ENCODE assay signal across 8 cellular contexts in genomic region chr10:100009283-100009792, GRCh38. TPM values are rescaled to one million over a fixed set of nuclear protein-coding genes. Genes with fewer than 3 reads are reported as not detected.
DNase-seq lines count a peak whose midpoint lies in the region; ATAC-seq and TF ChIP-seq lines count a peak whose summit lies in the region.

No MANE protein-coding gene starts in this region.

- H3K36me3 ChIP-seq in CD8-positive, alpha-beta T cell (ENCODE audit: insufficient read depth, low read length) = no peaks in the 10 kb centered on the region
- no peaks in the 10 kb centered on the region for H3K36me3 ChIP-seq in OCI-LY3 (replicated peaks; ENCODE audit: low read depth, low read length)
- H3K36me3 ChIP-seq in liver (ENCODE audit: control insufficient read depth in 4 of 4, insufficient read depth in 3 of 4, low read depth in 1 of 4, low read length in 3 of 4) = no peaks in the 10 kb centered on the region
- no peaks in the 10 kb centered on the region for H3K36me3 ChIP-seq in suprapubic skin

- no peak overlapping the region for H3K27ac Mint-ChIP-seq in CD8-positive, alpha-beta T cell

- peak overlapping the region; percentile 92 for H3K4me2 ChIP-seq in OCI-LY3 (ENCODE audit: low read length)

- peak overlapping the region; percentile 82 for H3K4me3 Mint-ChIP-seq in CD8-positive, alpha-beta T cell

- H3K9ac ChIP-seq in OCI-LY3 (ENCODE audit: low read length) (peak overlapping the region; percentile 66), liver (ENCODE audit: low read depth in 1 of 2, low read length in 2 of 2) (peak overlapping the region; percentile 24 to 79)

- CTCF ChIA-PET in CD8-positive, alpha-beta T cell (lab: Charles Lee) = interaction anchor here (0.6 to 10.0 kb wide), 29 partner anchors 10 to 277 kb away, joined by 3 to 124 read pairs (median 3); partner anchors contain the start of genes COX15 and CUTC

- intact Hi-C loops in CD8-positive, alpha-beta T cell (cut with DNase I, micrococcal nuclease) = loop anchor here (2.0 to 10.0 kb wide), 7 partner anchors 15 to 1562 kb away; partner anchors contain the start of genes ERLIN1 (in 2 of the 2), COX15 (in 1 of the 2), CUTC (in 1 of the 2) and HIF1AN (in 1 of the 2)

- no peaks in the 10 kb centered on the region for H3K27me3 Mint-ChIP-seq in CD8-positive, alpha-beta T cell (ENCODE audit: low read depth)

- H4K20me1 ChIP-seq in OCI-LY3 (ENCODE audit: insufficient read depth, low read length) = no peaks in the 10 kb centered on the region

- H3K27ac ChIP-seq in CD8-positive, alpha-beta T cell (ENCODE audit: low read depth, low read length) = peak overlapping the region; percentile 40
- H3K27ac ChIP-seq in OCI-LY3 (ENCODE audit: low read length) (no peak overlapping the region), liver (ENCODE audit: low read depth in 1 of 2, low read length in 2 of 2) (peak overlapping the region; percentile 75), suprapubic skin (peak overlapping the region; percentile 92)

- WGBS in liver = under 1% methylated on average over 45 of the region's 45 CpGs
- WGBS in suprapubic skin = 0% methylated on average over 9 of the region's 45 CpGs

- no peak for TF ChIP-seq EP300 in suprapubic skin (IDR thresholded peaks at IDR 0.05)

- DNase-seq in CD8-positive, alpha-beta T cell = peak in 1 of 7 experiments; percentile 53
- DNase-seq in cerebellum (ENCODE audit: low spot score) (peak; percentile 53), suprapubic skin (ENCODE audit: low spot score in 2 of 2) (no peak), NCI-H1436 treated with DMSO at 0.1 percent for 48 hours (lab: John Stamatoyannopoulos, UW) (no peak)

- peak in 1 of 2 donors; percentile 29 for TF ChIP-seq RAD21 in liver (IDR thresholded peaks at IDR 0.05)

- H3K36me3 Mint-ChIP-seq in CD8-positive, alpha-beta T cell = peaks cover 2% of the 10 kb centered on the region

- peaks cover 45% of the 10 kb centered on the region for H3K4me1 Mint-ChIP-seq in CD8-positive, alpha-beta T cell (ENCODE audit: low read depth)

- TF ChIP-seq CTCF in CD8-positive, alpha-beta T cell (IDR thresholded peaks at IDR 0.05) = no peak
- TF ChIP-seq CTCF in OCI-LY3 (IDR thresholded peaks at IDR 0.05; ENCODE audit: low read depth, low read length) (peak; percentile 33; the same call in 1 of the 2 replicates), liver (IDR thresholded peaks at IDR 0.05; ENCODE audit: low read depth, low read length, missing input control) (peak; percentile 17), suprapubic skin (IDR thresholded peaks at IDR 0.05) (no peak)

- no peaks in the 10 kb centered on the region for H3K9me3 Mint-ChIP-seq in CD8-positive, alpha-beta T cell

- no peak for TF ChIP-seq POLR2A in suprapubic skin (IDR thresholded peaks at IDR 0.05)

- H3K4me1 ChIP-seq in CD8-positive, alpha-beta T cell (ENCODE audit: insufficient read depth, low read length) = peaks cover 17% of the 10 kb centered on the region
- H3K4me1 ChIP-seq in OCI-LY3 (ENCODE audit: low read length) (peaks cover 21% of the 10 kb centered on the region), liver (ENCODE audit: control insufficient read depth in 4 of 4, insufficient read depth in 4 of 4, low read length in 3 of 4) (peaks cover 6 to 42% (median 29%) of the 10 kb centered on the region in 4 donors), suprapubic skin (peaks cover 42% of the 10 kb centered on the region)

- peak overlapping the region; percentile 68 for H3K4me3 ChIP-seq in CD8-positive, alpha-beta T cell (ENCODE audit: low read depth, low read length)
- H3K4me3 ChIP-seq in OCI-LY3 (ENCODE audit: low read length) (peak overlapping the region; percentile 99), liver (ENCODE audit: low read depth in 1 of 3, low read length in 3 of 3) (peak overlapping the region; percentile 75 to 97 (median 86)), suprapubic skin (peak overlapping the region; percentile 63)

- no peaks in the 10 kb centered on the region for H3K9me3 ChIP-seq in CD8-positive, alpha-beta T cell (ENCODE audit: low read length)
- H3K9me3 ChIP-seq in OCI-LY3 (ENCODE audit: insufficient read depth, low read length) (no peaks in the 10 kb centered on the region), liver (ENCODE audit: control insufficient read depth in 4 of 4, low read length in 3 of 4) (no peaks in the 10 kb centered on the region), suprapubic skin (no peaks in the 10 kb centered on the region)

- peak overlapping the region; percentile 93 for H2AFZ ChIP-seq in OCI-LY3 (ENCODE audit: low read depth, low read length)

- ATAC-seq in CD8-positive, alpha-beta T cell = peak; percentile 70
- ATAC-seq in GM18867 (IDR thresholded peaks at IDR 0.05; ENCODE audit: unreplicated experiment) (peak; percentile 55), HG03039 (IDR thresholded peaks at IDR 0.05; ENCODE audit: unreplicated experiment) (peak; percentile 46)

- no peaks in the 10 kb centered on the region for H3K79me2 ChIP-seq in OCI-LY3 (ENCODE audit: low read length)

- no peaks in the 10 kb centered on the region for H3K27me3 ChIP-seq in CD8-positive, alpha-beta T cell (ENCODE audit: insufficient read depth, low read length)
- H3K27me3 ChIP-seq in OCI-LY3 (ENCODE audit: low read depth, low read length) (peaks cover 23% of the 10 kb centered on the region), liver (ENCODE audit: control insufficient read depth in 4 of 4, insufficient read depth in 4 of 4, low read length in 3 of 4) (no peaks in the 10 kb centered on the region), suprapubic skin (no peaks in the 10 kb centered on the region)

- POLR2A ChIA-PET in CD8-positive, alpha-beta T cell (lab: Charles Lee) = interaction anchor here (0.6 to 1.3 kb wide), 5 partner anchors 9 to 580 kb away, joined by 3 to 4 read pairs (median 4); no protein-coding TSS in a partner anchor

TF ChIP-seq in liver, 16 proteins besides CTCF, POLR2A, EP300 and RAD21:
- no peak for TF ChIP-seq GABPA (IDR thresholded peaks at IDR 0.05 in 1 of 2, conservative IDR thresholded peaks at IDR 0.05 in 1 of 2)
- peak; percentile 42 for TF ChIP-seq YY1 (IDR thresholded peaks at IDR 0.05)
TF ChIP-seq in liver: peak in this region for 1.

RNA-seq across cellular contexts. Expression of gene DNMBP, which starts 0.4 kb away (rescaled TPM):
- total RNA-seq in CD8-positive, alpha-beta T cell = 1 to 10 TPM; 4.0 to 4.1 TPM
- total RNA-seq in cerebellum (12.8 TPM), liver (10 to 100 TPM in 1 of 2 donors, 1 to 10 TPM in 1; 3.8 to 12.6 TPM), suprapubic skin (10 to 100 TPM; 43.4 to 89.6 (median 52.3) TPM)
- polyA plus RNA-seq in liver = 1 to 10 TPM; 4.2 to 6.4 TPM

Comparison
In these comparisons a context has a peak if more than half of its experiments do, and no peak if none do; other contexts are left out.
1. CTCF ChIP-seq: peak in OCI-LY3 (single experiment) and liver (single experiment); none in CD8-positive, alpha-beta T cell (single experiment) and suprapubic skin (0 of 2).
2. Peak in every context shown above with its lines, with median percentiles within 50 percentile points of each other: ATAC-seq and H3K4me3 ChIP-seq.